In the genomic region with DNA sequence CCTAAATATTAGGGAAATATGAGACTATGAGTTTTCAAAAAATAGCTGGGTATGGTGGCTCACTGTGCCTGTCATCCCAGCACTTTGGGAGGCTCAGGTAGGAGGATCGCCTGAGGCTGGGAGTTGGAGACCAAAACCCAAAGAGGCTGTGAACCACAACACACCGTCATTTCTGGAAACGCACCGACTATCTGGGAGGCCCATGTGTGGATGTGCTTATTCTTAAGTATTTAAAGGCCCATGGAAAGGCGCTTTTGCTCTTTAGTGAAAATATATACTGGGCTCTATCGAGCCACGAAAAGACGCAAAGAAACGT, we compare ENCODE assay signal across 1 cellular context.
TF ChIP-seq lines count a peak whose summit lies in the region.

No MANE protein-coding gene starts in this region.

TF ChIP-seq in IMR-90, 13 proteins besides CTCF, POLR2A, EP300 and RAD21:
- TF ChIP-seq SMC3 (IDR thresholded peaks at IDR 0.05; ENCODE audit: low read depth, low read length) (no peak), FOS (IDR thresholded peaks at IDR 0.05; ENCODE audit: low read depth, low read length) (no peak), MAZ (IDR thresholded peaks at IDR 0.05; ENCODE audit: borderline replicate concordance, low read depth, low read length) (no peak), USF2 (IDR thresholded peaks at IDR 0.05; ENCODE audit: low read depth, low read length) (no peak), BHLHE40 (IDR thresholded peaks at IDR 0.05; ENCODE audit: low read depth, low read length) (no peak)
